In the genomic region with DNA sequence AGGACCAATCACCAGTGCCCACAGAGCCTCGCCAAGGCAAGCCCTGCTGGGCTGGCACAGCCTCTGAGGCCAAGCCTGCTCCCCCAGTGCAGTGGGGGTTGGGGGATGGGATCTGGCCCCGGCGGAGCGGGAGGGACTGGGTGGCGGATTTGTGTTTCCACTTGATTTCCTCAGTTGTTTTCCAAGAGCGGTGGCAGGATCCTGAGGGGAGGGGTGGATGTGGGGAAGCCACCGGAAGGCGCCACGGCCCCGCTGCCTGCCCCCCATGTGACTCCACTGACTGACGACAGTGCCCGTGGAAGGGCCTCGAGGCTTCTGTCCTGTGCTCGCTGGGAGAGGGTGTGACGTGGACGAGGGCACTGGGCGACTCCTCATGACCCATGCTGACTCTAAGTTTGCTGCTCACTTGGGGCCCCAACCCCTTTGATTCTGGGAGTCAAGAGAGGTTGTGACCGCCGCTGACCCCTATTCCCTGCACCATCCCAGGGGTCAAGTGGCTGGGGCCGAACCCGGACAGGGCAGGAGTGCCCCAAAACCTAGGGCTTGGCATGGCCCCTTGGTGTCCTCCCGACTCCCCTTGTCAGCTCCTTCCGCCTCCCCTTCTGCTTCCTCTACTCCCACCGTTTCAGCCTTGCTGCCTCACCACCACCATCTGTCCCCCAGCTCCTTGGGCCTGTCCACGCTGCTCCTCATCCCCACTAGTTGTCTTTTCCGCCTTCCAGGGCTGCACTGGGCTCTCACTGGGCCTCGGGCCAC, we compare ENCODE assay signal across 8 cellular contexts. TPM values are rescaled to one million over a fixed set of nuclear protein-coding genes. Genes with fewer than 3 reads are reported as not detected.
DNase-seq lines count a peak whose midpoint lies in the region; ATAC-seq, FAIRE-seq and TF ChIP-seq lines count a peak whose summit lies in the region.

No MANE protein-coding gene starts in this region.

- H3K18ac ChIP-seq in H1 (ENCODE audit: extremely low read depth, low read length): peak overlapping the region; percentile 89

- H4K20me1 ChIP-seq in H1 (replicated peaks in 1 of 2; ENCODE audit: control insufficient read depth in 1 of 2, insufficient read depth in 2 of 2, low read length in 2 of 2): no peaks in the 10 kb centered on the region

- peak overlapping the region; percentile 85; the same call in 1 of the 2 replicates for H2BK5ac ChIP-seq in H1 (ENCODE audit: low read depth, low read length)

- no peaks in the 10 kb centered on the region for H3K79me1 ChIP-seq in H1 (ENCODE audit: low read depth, low read length)

- intact Hi-C loops in tibial artery (cut with DNase I; ENCODE audit: low total_unique reads): no loop called here

- WGBS in H1 (ENCODE audit: extremely low coverage in 1 of 2, insufficient coverage in 1 of 2, insufficient read length in 1 of 2, insufficient replicate concordance in 2 of 2, low coverage in 1 of 2, low lambda C conversion rate in 2 of 2, missing lambda C conversion rate in 1 of 2), 2 experiments: 88% methylated on average over 24 of the region's 27 CpGs; no CpG with 5 or more reads in 1 of the 2 experiments

- H2BK20ac ChIP-seq in H1 (ENCODE audit: low read length): peak overlapping the region; percentile 68

- no peak for TF ChIP-seq CTCF in H1 (IDR thresholded peaks at IDR 0.05; ENCODE audit: control extremely low read depth in 1 of 3, insufficient read depth in 1 of 3, low read depth in 1 of 3, low read length in 3 of 3)
- no peak for TF ChIP-seq CTCF in tibial artery (IDR thresholded peaks at IDR 0.05)

- peak overlapping the region in 1 of 4 experiments; percentile 19; a peak in 1 of 8 replicates for H3K4me3 ChIP-seq in H1 (ENCODE audit: extremely low read depth in 1 of 4, insufficient read depth in 2 of 4, low read depth in 3 of 4, low read length in 4 of 4)
- H3K4me3 ChIP-seq in mucosa of rectum (ENCODE audit: low read length in 2 of 2): no peak overlapping the region
- no peak overlapping the region for H3K4me3 ChIP-seq in tibial artery

- no peak for TF ChIP-seq EP300 in H1 (IDR thresholded peaks at IDR 0.05; ENCODE audit: borderline replicate concordance in 1 of 2, low read depth in 2 of 2, low read length in 2 of 2)

- POLR2A ChIA-PET in H1 (lab: Charles Lee; ENCODE audit: partially characterized antibody): interaction anchor here (0.9 to 1.6 kb wide), 10 partner anchors 11 to 216 kb away, joined by 3 to 6 read pairs (median 4); partner anchors contain the start of gene PICK1

- TF ChIP-seq RAD21 in H1 (IDR thresholded peaks at IDR 0.05 in 1 of 2, conservative IDR thresholded peaks at IDR 0.05 in 1 of 2; ENCODE audit: low read depth in 2 of 2, low read length in 2 of 2): no peak

- H3K9me3 ChIP-seq in H1 (ENCODE audit: insufficient read depth in 2 of 2, low read depth in 1 of 2, low read length in 1 of 2) (no peaks in the 10 kb centered on the region), mucosa of rectum (ENCODE audit: control insufficient read depth in 2 of 2, low read length in 2 of 2) (no peaks in the 10 kb centered on the region), tibial artery (no peaks in the 10 kb centered on the region)

- peak overlapping the region; percentile 90 for H4K8ac ChIP-seq in H1 (ENCODE audit: extremely low read depth, insufficient read depth, low read length)

- no peak overlapping the region for H2AFZ ChIP-seq in H1 (ENCODE audit: low read length)

- H3K36me3 ChIP-seq in H1 (ENCODE audit: control insufficient read depth in 2 of 4, insufficient read depth in 4 of 4, low read length in 3 of 4): no peaks in the 10 kb centered on the region
- no peaks in the 10 kb centered on the region for H3K36me3 ChIP-seq in mucosa of rectum (ENCODE audit: control insufficient read depth in 2 of 2, insufficient read depth in 2 of 2, low read length in 2 of 2)
- no peaks in the 10 kb centered on the region for H3K36me3 ChIP-seq in tibial artery

- peak overlapping the region; percentile 36; the same call in 1 of the 2 replicates for H2BK15ac ChIP-seq in H1 (ENCODE audit: low read length)

- H3K27ac ChIP-seq in H1 (ENCODE audit: low read depth, low read length): peak overlapping the region; percentile 61; the same call in 1 of the 2 replicates
- H3K27ac ChIP-seq in mucosa of rectum (ENCODE audit: low read depth in 2 of 2, low read length in 2 of 2): peak overlapping the region; percentile 15 to 48
- H3K27ac ChIP-seq in tibial artery: peak overlapping the region; percentile 43 to 47

- DNase-seq in NCI-H2171 treated with DMSO at 0.1 percent for 48 hours (lab: John Stamatoyannopoulos, UW): peak; percentile 72
- DNase-seq in H1 (ENCODE audit: low read depth in 1 of 2, low spot score in 2 of 2): no peak
- DNase-seq in tibial artery: no peak
- no peak for DNase-seq in stimulated activated CD4-positive, alpha-beta T cell treated with anti-CD3 and anti-CD28 coated beads, Interleukin-2, amount 100 ng/mL, for 24 hours
- no peak for DNase-seq in NCI-H1436 treated with DMSO at 0.1 percent for 48 hours (lab: John Stamatoyannopoulos, UW)
- no peak for DNase-seq in activated gamma-delta T cell (lab: John Stamatoyannopoulos, UW)

- H2AK5ac ChIP-seq in H1 (ENCODE audit: low read depth, low read length): peak overlapping the region; percentile 69; the same call in 1 of the 2 replicates

- peak overlapping the region in 2 of 4 experiments; percentile 20 to 21; a peak in 1 of 7 replicates for H3K9ac ChIP-seq in H1 (replicated peaks in 1 of 4; ENCODE audit: extremely low read depth in 1 of 4, low read depth in 3 of 4, low read length in 3 of 4)
- peak overlapping the region in 1 of 2 donors; percentile 36 for H3K9ac ChIP-seq in mucosa of rectum (ENCODE audit: low read depth in 1 of 2, low read length in 2 of 2)

- H2BK120ac ChIP-seq in H1 (replicated peaks; ENCODE audit: low read depth, low read length): peak overlapping the region; percentile 39

- CTCF ChIA-PET in H1 (lab: Charles Lee; ENCODE audit: partially characterized antibody): interaction anchor here (0.7 to 2.6 kb wide), 11 partner anchors 16 to 65 kb away, joined by 3 to 15 read pairs (median 3); no protein-coding TSS in a partner anchor

- no peak overlapping the region for H3K14ac ChIP-seq in H1 (ENCODE audit: insufficient read length)

- peak overlapping the region; percentile 85 for H4K5ac ChIP-seq in H1 (ENCODE audit: insufficient read length, low read depth, low read length)

- ATAC-seq in HG02642 (IDR thresholded peaks at IDR 0.05; ENCODE audit: poor library complexity, unreplicated experiment): no peak

- H4K91ac ChIP-seq in H1 (replicated peaks; ENCODE audit: insufficient read length, low read length): peak overlapping the region; percentile 91

- no peaks in the 10 kb centered on the region for H3K79me2 ChIP-seq in H1 (ENCODE audit: control insufficient read depth in 1 of 2, insufficient read depth in 2 of 2, low read length in 2 of 2)

- H3K4ac ChIP-seq in H1 (replicated peaks; ENCODE audit: insufficient read length, low read depth, low read length): peak overlapping the region; percentile 73

- FAIRE-seq in H1 (lab: Jason Lieb, UNC): no peak

- H3K23me2 ChIP-seq in H1 (ENCODE audit: low read depth, low read length): no peaks in the 10 kb centered on the region; the same call in 1 of the 2 replicates

- H3K4me1 ChIP-seq in H1 (replicated peaks in 1 of 4; ENCODE audit: control insufficient read depth in 3 of 4, insufficient read depth in 4 of 4, low read length in 3 of 4) (peaks cover 0 to 33% (median 22%) of the 10 kb centered on the region in 4 experiments; a peak in 6 of 7 replicates), mucosa of rectum (ENCODE audit: control insufficient read depth in 2 of 2, insufficient read depth in 2 of 2, low read length in 2 of 2) (peaks cover 10 to 23% of the 10 kb centered on the region in 2 donors), tibial artery (peaks cover 0 to 23% (median 15%) of the 10 kb centered on the region in 4 donors)

- no peak for TF ChIP-seq POLR2A in H1 (IDR thresholded peaks at IDR 0.05; ENCODE audit: control extremely low read depth in 1 of 2, low read depth in 2 of 2, low read length in 2 of 2)

- H3K23ac ChIP-seq in H1 (ENCODE audit: insufficient read length): no peak overlapping the region

- peak overlapping the region; percentile 93 for H2BK12ac ChIP-seq in H1 (ENCODE audit: low read depth, low read length)

- H3K4me2 ChIP-seq in H1 (ENCODE audit: insufficient read depth in 1 of 2, low read depth in 2 of 2, low read length in 2 of 2): peak overlapping the region; percentile 32 to 33; a peak in 3 of 4 replicates

- H3K27me3 ChIP-seq in H1 (replicated peaks in 1 of 4; ENCODE audit: control insufficient read depth in 3 of 4, extremely low read depth in 1 of 4, insufficient read depth in 3 of 4, low read length in 3 of 4) (peaks cover 0 to 4% (median under 1%) of the 10 kb centered on the region in 4 experiments; a peak in 1 of 7 replicates), mucosa of rectum (ENCODE audit: control insufficient read depth in 2 of 2, insufficient read depth in 2 of 2, low read length in 2 of 2) (no peaks in the 10 kb centered on the region), tibial artery (no peaks in the 10 kb centered on the region)

- H3K56ac ChIP-seq in H1 (replicated peaks; ENCODE audit: insufficient read length, low read depth, low read length): peak overlapping the region; percentile 51

RNA-seq across cellular contexts. Expression of gene PICK1, which starts 23.5 kb away (rescaled TPM):
- total RNA-seq in H1 (2021; fragmentation: NEBNext Ultra II Directional; extraction: Animal tissue kit (Norgen Biotek cat#: 25700)): 22.9 and 26.2 TPM in 2 replicates
- polyA plus RNA-seq in H1 (2011; rRNA removed): 20.4 and 26.7 TPM in 2 replicates
- 34.3 TPM for polyA plus RNA-seq in H1 (2011; cell fraction: cytosol; rRNA removed)
- 80.4 TPM for polyA plus RNA-seq in H1 (2011; cell fraction: nucleus; rRNA removed)
- 14.3 to 28.4 TPM (median 26.6 TPM) in 4 replicates for polyA plus RNA-seq in H1 (2012, experiment 1 of 2)
- 17.5 TPM for polyA plus RNA-seq in H1 (2012, experiment 2 of 2)
- 13.5 TPM for polyA plus RNA-seq in H1 (2013, experiment 1 of 2)
- polyA plus RNA-seq in H1 (2013, experiment 2 of 2): 13.1 TPM
- 24.3 and 33.6 TPM in 2 replicates for polyA minus RNA-seq in H1 (2011; rRNA and poly(A)+ RNA removed)
- 15.3 TPM for polyA minus RNA-seq in H1 (2011; cell fraction: cytosol; rRNA and poly(A)+ RNA removed)
- 33.8 TPM for polyA minus RNA-seq in H1 (2011; cell fraction: nucleus; rRNA and poly(A)+ RNA removed)

RNA-seq across cellular contexts. Expression of gene SOX10, which starts 49.3 kb away (rescaled TPM):
- 2.7 and 3.3 TPM in 2 replicates for total RNA-seq in H1 (2021; fragmentation: NEBNext Ultra II Directional; extraction: Animal tissue kit (Norgen Biotek cat#: 25700))
- 2.7 and 3.8 TPM in 2 replicates for polyA plus RNA-seq in H1 (2011; rRNA removed)
- polyA plus RNA-seq in H1 (2011; cell fraction: cytosol; rRNA removed): 2.0 TPM
- polyA plus RNA-seq in H1 (2011; cell fraction: nucleus; rRNA removed): 3.6 TPM
- 2.3 to 3.8 TPM (median 2.9 TPM) in 4 replicates for polyA plus RNA-seq in H1 (2012, experiment 1 of 2)
- 2.9 TPM for polyA plus RNA-seq in H1 (2012, experiment 2 of 2)
- polyA plus RNA-seq in H1 (2013, experiment 1 of 2): 2.0 TPM
- polyA plus RNA-seq in H1 (2013, experiment 2 of 2): 1.9 TPM
- polyA minus RNA-seq in H1 (2011; rRNA and poly(A)+ RNA removed): 1.4 and 1.8 TPM in 2 replicates
- polyA minus RNA-seq in H1 (2011; cell fraction: cytosol; rRNA and poly(A)+ RNA removed): 4.4 TPM
- 4.6 TPM for polyA minus RNA-seq in H1 (2011; cell fraction: nucleus; rRNA and poly(A)+ RNA removed)

RNA-seq across cellular contexts. Expression of gene SLC16A8, which starts 50.3 kb away (rescaled TPM):
- total RNA-seq in H1 (2021; fragmentation: NEBNext Ultra II Directional; extraction: Animal tissue kit (Norgen Biotek cat#: 25700)): not detected in 2 replicates
- 0.70 and 1.2 TPM in 2 replicates for polyA plus RNA-seq in H1 (2011; rRNA removed)
- polyA plus RNA-seq in H1 (2011; cell fraction: cytosol; rRNA removed): 0.62 TPM
- 0.44 TPM for polyA plus RNA-seq in H1 (2011; cell fraction: nucleus; rRNA removed)
- polyA plus RNA-seq in H1 (2012, experiment 1 of 2): 0.69 to 1.6 TPM (median 1.3 TPM) in 4 replicates
- polyA plus RNA-seq in H1 (2012, experiment 2 of 2): 0.43 TPM
- polyA plus RNA-seq in H1 (2013, experiment 1 of 2): 0.28 TPM
- 0.17 TPM for polyA plus RNA-seq in H1 (2013, experiment 2 of 2)
- not detected in 2 replicates for polyA minus RNA-seq in H1 (2011; rRNA and poly(A)+ RNA removed)
- polyA minus RNA-seq in H1 (2011; cell fraction: cytosol; rRNA and poly(A)+ RNA removed): not detected
- polyA minus RNA-seq in H1 (2011; cell fraction: nucleus; rRNA and poly(A)+ RNA removed): 0.40 TPM
